In the genomic region with DNA sequence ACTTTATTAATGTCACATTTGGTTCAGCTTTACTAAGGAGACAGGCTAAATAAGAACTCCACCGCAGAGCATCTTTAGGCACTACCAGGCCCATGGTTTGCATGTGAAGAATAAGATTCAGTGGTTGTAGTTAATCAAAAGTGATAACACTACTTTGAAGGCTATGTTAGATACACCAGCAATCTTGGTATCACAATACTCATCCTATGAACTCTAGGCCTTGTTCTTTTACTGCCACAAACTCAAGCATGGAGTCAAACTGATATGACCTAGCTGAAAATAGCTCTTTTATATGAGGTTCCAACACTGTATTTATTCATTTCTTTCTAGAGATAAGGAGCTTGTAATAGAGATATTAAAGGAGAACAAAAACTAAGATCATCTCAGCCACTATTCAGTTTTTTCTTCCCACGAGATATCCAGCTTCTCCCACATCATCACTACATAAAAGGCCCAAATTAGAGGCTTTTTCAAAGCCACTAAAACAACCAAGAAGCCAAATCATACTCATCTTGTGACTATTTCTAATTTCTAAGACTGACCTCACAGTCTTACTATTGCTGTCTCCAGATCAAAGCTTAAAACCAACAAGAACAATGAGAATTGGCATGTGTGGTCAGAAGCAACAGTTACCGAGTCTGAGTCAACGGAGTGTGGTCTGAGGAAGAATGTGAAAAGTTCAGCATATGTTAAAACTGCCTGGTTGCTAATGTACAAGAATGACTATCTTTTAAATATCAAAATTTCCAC, we compare ENCODE assay signal across 10 cellular contexts. TPM values are rescaled to one million over a fixed set of nuclear protein-coding genes. Genes with fewer than 3 reads are reported as not detected.
DNase-seq lines count a peak whose midpoint lies in the region; ATAC-seq and TF ChIP-seq lines count a peak whose summit lies in the region.
"Had no signal": no experiment of that assay in that cellular context is flagged by ENCODE, and none has a peak within 500 bp of the region (broad histone marks: within the 10 kb centered on the region; RNA-seq: fewer than 3 reads in every experiment).

No MANE protein-coding gene starts in this region.

- whole genome bisulfite sequencing in heart left ventricle, 4 donors: 54 to 70% (median 58%) methylated on average over 4 of the region's 4 CpGs
- 53 to 59% methylated on average over 4 of the region's 4 CpGs for WGBS in sigmoid colon, 2 donors

- no peak overlapping the region for H3K4me3 ChIP-seq in heart left ventricle
- no peak overlapping the region for H3K4me3 ChIP-seq in sigmoid colon
- H3K4me3 ChIP-seq: BLaER1, lung had no signal

- no peaks in the 10 kb centered on the region for H3K4me1 Mint-ChIP-seq in activated CD8-positive, alpha-beta T cell treated with anti-CD3 and anti-CD28 coated beads for 36 hours (ENCODE audit: low read depth)
- no peaks in the 10 kb centered on the region for H3K4me1 Mint-ChIP-seq in activated CD8-positive, alpha-beta T cell treated with anti-CD3 and anti-CD28 coated beads, Interleukin-2, amount 10 ng/mL, durations not matched to agents 7 days and 5 days (ENCODE audit: low read depth)
- H3K4me1 Mint-ChIP-seq in activated T-helper 17 cell treated with anti-CD3 and anti-CD28 coated beads, Interleukin-2, amount 50 U/mL, for 72 hours: no peaks in the 10 kb centered on the region
- no peaks in the 10 kb centered on the region for H3K4me1 Mint-ChIP-seq in stimulated activated naive CD8-positive, alpha-beta T cell treated with anti-CD3 and anti-CD28 coated beads, Interleukin-15, amount 100 ng/mL, for 72 hours

- no peak for TF ChIP-seq CTCF in activated CD8-positive, alpha-beta T cell treated with anti-CD3 and anti-CD28 coated beads for 36 hours (IDR thresholded peaks at IDR 0.05)
- TF ChIP-seq CTCF in heart left ventricle (IDR thresholded peaks at IDR 0.05): no peak
- TF ChIP-seq CTCF in sigmoid colon (IDR thresholded peaks at IDR 0.05): no peak

- no peaks in the 10 kb centered on the region for H3K27me3 Mint-ChIP-seq in activated CD8-positive, alpha-beta T cell treated with anti-CD3 and anti-CD28 coated beads for 36 hours
- H3K27me3 Mint-ChIP-seq in activated CD8-positive, alpha-beta T cell treated with anti-CD3 and anti-CD28 coated beads, Interleukin-2, amount 10 ng/mL, durations not matched to agents 7 days and 5 days (ENCODE audit: low read depth): no peaks in the 10 kb centered on the region
- no peaks in the 10 kb centered on the region for H3K27me3 Mint-ChIP-seq in activated T-helper 17 cell treated with anti-CD3 and anti-CD28 coated beads, Interleukin-2, amount 50 U/mL, for 72 hours
- no peaks in the 10 kb centered on the region for H3K27me3 Mint-ChIP-seq in stimulated activated naive CD8-positive, alpha-beta T cell treated with anti-CD3 and anti-CD28 coated beads, Interleukin-15, amount 100 ng/mL, for 72 hours

- peaks cover 9% of the 10 kb centered on the region for H3K9me3 Mint-ChIP-seq in activated CD8-positive, alpha-beta T cell treated with anti-CD3 and anti-CD28 coated beads for 36 hours
- peaks cover 2% of the 10 kb centered on the region for H3K9me3 Mint-ChIP-seq in activated CD8-positive, alpha-beta T cell treated with anti-CD3 and anti-CD28 coated beads, Interleukin-2, amount 10 ng/mL, durations not matched to agents 7 days and 5 days (ENCODE audit: insufficient read depth)
- H3K9me3 Mint-ChIP-seq in activated T-helper 17 cell treated with anti-CD3 and anti-CD28 coated beads, Interleukin-2, amount 50 U/mL, for 72 hours: peaks cover 9% of the 10 kb centered on the region
- peaks cover 9 to 17% of the 10 kb centered on the region in 2 donors for H3K9me3 Mint-ChIP-seq in stimulated activated naive CD8-positive, alpha-beta T cell treated with anti-CD3 and anti-CD28 coated beads, Interleukin-15, amount 100 ng/mL, for 72 hours

- intact Hi-C loops in activated CD8-positive, alpha-beta T cell treated with anti-CD3 and anti-CD28 coated beads for 36 hours (cut with micrococcal nuclease): no loop called here
- intact Hi-C loops in heart left ventricle (cut with DNase I) (no loop called here), sigmoid colon (cut with DNase I) (no loop called here)

- peak; percentile 49 for ATAC-seq in activated CD8-positive, alpha-beta T cell treated with anti-CD3 and anti-CD28 coated beads for 36 hours
- no peak for ATAC-seq in activated CD8-positive, alpha-beta T cell treated with anti-CD3 and anti-CD28 coated beads, Interleukin-2, amount 10 ng/mL, durations not matched to agents 7 days and 5 days
- ATAC-seq in HG03135 (IDR thresholded peaks at IDR 0.05; ENCODE audit: unreplicated experiment) (peak; percentile 74), heart left ventricle (no peak)
- ATAC-seq in activated T-helper 17 cell treated with anti-CD3 and anti-CD28 coated beads, Interleukin-2, amount 50 U/mL, for 72 hours (replicated peaks): peak; percentile 64
- peak; percentile 90 for ATAC-seq in stimulated activated naive CD8-positive, alpha-beta T cell treated with anti-CD3 and anti-CD28 coated beads, Interleukin-15, amount 100 ng/mL, for 72 hours

- no peak overlapping the region for H3K4me3 Mint-ChIP-seq in activated CD8-positive, alpha-beta T cell treated with anti-CD3 and anti-CD28 coated beads for 36 hours
- no peak overlapping the region for H3K4me3 Mint-ChIP-seq in activated CD8-positive, alpha-beta T cell treated with anti-CD3 and anti-CD28 coated beads, Interleukin-2, amount 10 ng/mL, durations not matched to agents 7 days and 5 days
- H3K4me3 Mint-ChIP-seq in activated T-helper 17 cell treated with anti-CD3 and anti-CD28 coated beads, Interleukin-2, amount 50 U/mL, for 72 hours: no peak overlapping the region
- H3K4me3 Mint-ChIP-seq in stimulated activated naive CD8-positive, alpha-beta T cell treated with anti-CD3 and anti-CD28 coated beads, Interleukin-15, amount 100 ng/mL, for 72 hours: no peak overlapping the region

- DNase-seq in activated CD8-positive, alpha-beta T cell treated with anti-CD3 and anti-CD28 coated beads for 36 hours: no peak
- no peak for DNase-seq in activated CD8-positive, alpha-beta T cell treated with anti-CD3 and anti-CD28 coated beads, Interleukin-2, amount 10 ng/mL, durations not matched to agents 7 days and 5 days
- DNase-seq in stimulated activated naive CD8-positive, alpha-beta T cell treated with anti-CD3 and anti-CD28 coated beads, Interleukin-15, amount 100 ng/mL, for 72 hours: no peak
- DNase-seq in heart left ventricle (no peak), sigmoid colon (no peak), occipital lobe (lab: John Stamatoyannopoulos, UW) (no peak)

- H3K36me3 Mint-ChIP-seq in activated CD8-positive, alpha-beta T cell treated with anti-CD3 and anti-CD28 coated beads for 36 hours (ENCODE audit: low read depth): no peaks in the 10 kb centered on the region
- no peaks in the 10 kb centered on the region for H3K36me3 Mint-ChIP-seq in activated CD8-positive, alpha-beta T cell treated with anti-CD3 and anti-CD28 coated beads, Interleukin-2, amount 10 ng/mL, durations not matched to agents 7 days and 5 days (ENCODE audit: low read depth)
- no peaks in the 10 kb centered on the region for H3K36me3 Mint-ChIP-seq in activated T-helper 17 cell treated with anti-CD3 and anti-CD28 coated beads, Interleukin-2, amount 50 U/mL, for 72 hours (ENCODE audit: low read depth)

- H3K36me3 ChIP-seq in heart left ventricle (no peaks in the 10 kb centered on the region), sigmoid colon (no peaks in the 10 kb centered on the region)
- H3K36me3 ChIP-seq: BLaER1 had no signal

- no peak for TF ChIP-seq EP300 in sigmoid colon (IDR thresholded peaks at IDR 0.05)

- H3K4me1 ChIP-seq in heart left ventricle: no peaks in the 10 kb centered on the region
- H3K4me1 ChIP-seq in sigmoid colon: no peaks in the 10 kb centered on the region

- CTCF ChIA-PET in activated CD8-positive, alpha-beta T cell treated with anti-CD3 and anti-CD28 coated beads for 36 hours (lab: Charles Lee): no interaction called here
- CTCF ChIA-PET in activated CD8-positive, alpha-beta T cell treated with anti-CD3 and anti-CD28 coated beads, Interleukin-2, amount 10 ng/mL, durations not matched to agents 7 days and 5 days (lab: Charles Lee): no interaction called here

- H3K9me3 ChIP-seq in heart left ventricle (peaks cover 0 to 16% (median 0%) of the 10 kb centered on the region in 12 donors), sigmoid colon (no peaks in the 10 kb centered on the region)

- no peak overlapping the region for H3K27ac ChIP-seq in heart left ventricle
- no peak overlapping the region for H3K27ac ChIP-seq in sigmoid colon
- H3K27ac ChIP-seq: BLaER1 had no signal

- POLR2A ChIA-PET in activated CD8-positive, alpha-beta T cell treated with anti-CD3 and anti-CD28 coated beads for 36 hours (lab: Charles Lee): no interaction called here
- POLR2A ChIA-PET in activated CD8-positive, alpha-beta T cell treated with anti-CD3 and anti-CD28 coated beads, Interleukin-2, amount 10 ng/mL, durations not matched to agents 7 days and 5 days (lab: Charles Lee): no interaction called here

- no peaks in the 10 kb centered on the region for H3K27me3 ChIP-seq in heart left ventricle
- H3K27me3 ChIP-seq in sigmoid colon: no peaks in the 10 kb centered on the region
- H3K27me3 ChIP-seq: BLaER1 had no signal

- no peak overlapping the region for H3K27ac Mint-ChIP-seq in activated CD8-positive, alpha-beta T cell treated with anti-CD3 and anti-CD28 coated beads for 36 hours
- no peak overlapping the region for H3K27ac Mint-ChIP-seq in activated CD8-positive, alpha-beta T cell treated with anti-CD3 and anti-CD28 coated beads, Interleukin-2, amount 10 ng/mL, durations not matched to agents 7 days and 5 days
- H3K27ac Mint-ChIP-seq in activated T-helper 17 cell treated with anti-CD3 and anti-CD28 coated beads, Interleukin-2, amount 50 U/mL, for 72 hours: no peak overlapping the region
- peak overlapping the region in 1 of 2 donors; percentile 34 for H3K27ac Mint-ChIP-seq in stimulated activated naive CD8-positive, alpha-beta T cell treated with anti-CD3 and anti-CD28 coated beads, Interleukin-15, amount 100 ng/mL, for 72 hours

- TF ChIP-seq POLR2A in heart left ventricle (IDR thresholded peaks at IDR 0.05): no peak
- TF ChIP-seq POLR2A in sigmoid colon (IDR thresholded peaks at IDR 0.05): no peak

RNA-seq across cellular contexts. Expression of a gene that starts 25.1 kb away (rescaled TPM):
- total RNA-seq in activated CD8-positive, alpha-beta T cell treated with anti-CD3 and anti-CD28 coated beads for 36 hours: not detected
- total RNA-seq in activated CD8-positive, alpha-beta T cell treated with anti-CD3 and anti-CD28 coated beads, Interleukin-2, amount 10 ng/mL, durations not matched to agents 7 days and 5 days: not detected
- total RNA-seq in activated T-helper 17 cell treated with anti-CD3 and anti-CD28 coated beads, Interleukin-2, amount 50 U/mL, for 72 hours: under 1 TPM; 0.06 to 0.08 TPM
- total RNA-seq in heart left ventricle: 10 to 100 TPM in 6 of 9 donors, 1 to 10 TPM in 3; 7.8 to 14.1 (median 10.9) TPM
- polyA plus RNA-seq in heart left ventricle: 1 to 10 TPM in 1 of 2 donors, under 1 TPM in 1; 0.93 to 1.2 TPM
- total RNA-seq in sigmoid colon: 1 to 10 TPM; 1.5 to 2.9 (median 2.3) TPM
- polyA plus RNA-seq in sigmoid colon: under 1 TPM in 2 of 3 donors, not detected in 1; under 0.01 to 0.35 TPM
- 183 TPM for total RNA-seq in occipital lobe

Comparison
In these comparisons a context has a peak if more than half of its experiments do, and no peak if none do; other contexts are left out.
1. ATAC-seq: peak in activated CD8-positive, alpha-beta T cell treated with anti-CD3 and anti-CD28 coated beads for 36 hours (single experiment), HG03135 (single experiment), activated T-helper 17 cell treated with anti-CD3 and anti-CD28 coated beads, Interleukin-2, amount 50 U/mL, for 72 hours (single experiment) and stimulated activated naive CD8-positive, alpha-beta T cell treated with anti-CD3 and anti-CD28 coated beads, Interleukin-15, amount 100 ng/mL, for 72 hours (single experiment); none in activated CD8-positive, alpha-beta T cell treated with anti-CD3 and anti-CD28 coated beads, Interleukin-2, amount 10 ng/mL, durations not matched to agents 7 days and 5 days (single experiment) and heart left ventricle (0 of 4).
2. RNA of a gene that starts 25.1 kb away (total RNA-seq): 183 TPM in occipital lobe (single experiment); 7.8 to 14.1 TPM in heart left ventricle, 1.5 to 2.9 TPM in sigmoid colon, 0.06 to 0.08 TPM in activated T-helper 17 cell treated with anti-CD3 and anti-CD28 coated beads, Interleukin-2, amount 50 U/mL, for 72 hours, not detected in activated CD8-positive, alpha-beta T cell treated with anti-CD3 and anti-CD28 coated beads, Interleukin-2, amount 10 ng/mL, durations not matched to agents 7 days and 5 days and not detected in activated CD8-positive, alpha-beta T cell treated with anti-CD3 and anti-CD28 coated beads for 36 hours; every median in the first group is over 10 times any median in the second.